ENCODE assay signal across 1 cellular context in the genomic region with DNA sequence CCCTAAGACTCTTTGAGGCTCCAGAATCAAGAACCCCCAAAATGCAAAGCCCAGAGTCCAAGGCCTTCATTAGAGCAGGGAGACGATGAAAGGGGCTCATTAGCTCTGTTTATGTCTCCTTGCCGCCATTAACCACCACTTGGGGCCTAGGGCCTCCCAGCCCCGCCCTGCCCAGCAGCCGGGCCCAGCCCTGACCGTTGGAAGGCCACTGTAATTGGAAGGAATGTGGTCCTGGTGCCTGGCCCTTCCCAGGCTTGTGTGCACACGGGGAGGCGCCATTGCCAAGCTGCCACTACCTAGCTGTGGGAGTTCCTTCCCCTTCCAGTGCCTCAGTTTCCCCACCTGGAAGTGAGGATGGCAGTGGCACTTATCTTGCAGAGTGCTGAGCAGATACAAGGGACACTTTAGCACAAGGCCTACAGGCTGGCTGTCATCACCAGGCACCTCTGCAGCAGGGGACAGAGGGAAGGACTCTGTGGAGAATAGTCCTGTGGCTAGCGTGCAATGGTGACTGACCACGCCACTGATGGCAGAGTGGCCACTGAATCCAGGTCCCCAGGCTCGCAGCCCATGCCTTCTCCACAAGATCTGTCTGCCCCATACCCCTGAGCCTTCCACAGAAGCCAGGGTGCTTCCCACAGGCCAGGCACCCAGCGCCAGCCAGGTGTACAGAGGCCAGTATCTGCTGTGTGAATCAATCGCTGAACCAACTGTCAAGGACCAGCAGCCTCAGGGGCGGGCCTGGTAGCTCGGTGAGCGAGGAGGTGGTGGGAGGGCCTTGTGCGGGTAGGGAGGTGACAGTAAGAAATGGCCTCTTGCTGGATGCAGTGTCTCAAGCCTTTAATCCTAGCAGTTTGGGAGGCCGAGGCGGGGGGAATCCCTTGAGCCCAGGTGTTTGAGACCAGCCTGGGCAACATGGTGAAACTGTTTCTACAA.
A peak's percentile ranks its signal among the peaks of the same experiment; 100 is the strongest.
TF ChIP-seq lines count a peak whose summit lies in the region.

No MANE protein-coding gene starts in this region.

TF ChIP-seq in GM12878, 131 proteins besides CTCF, POLR2A, EP300 and RAD21:
- TF ChIP-seq DPF2 (IDR thresholded peaks at IDR 0.05) = 0 out of 2 replicates have a peak, but pooled peaks have one; percentile 7
- TF ChIP-seq, protein P1, sequence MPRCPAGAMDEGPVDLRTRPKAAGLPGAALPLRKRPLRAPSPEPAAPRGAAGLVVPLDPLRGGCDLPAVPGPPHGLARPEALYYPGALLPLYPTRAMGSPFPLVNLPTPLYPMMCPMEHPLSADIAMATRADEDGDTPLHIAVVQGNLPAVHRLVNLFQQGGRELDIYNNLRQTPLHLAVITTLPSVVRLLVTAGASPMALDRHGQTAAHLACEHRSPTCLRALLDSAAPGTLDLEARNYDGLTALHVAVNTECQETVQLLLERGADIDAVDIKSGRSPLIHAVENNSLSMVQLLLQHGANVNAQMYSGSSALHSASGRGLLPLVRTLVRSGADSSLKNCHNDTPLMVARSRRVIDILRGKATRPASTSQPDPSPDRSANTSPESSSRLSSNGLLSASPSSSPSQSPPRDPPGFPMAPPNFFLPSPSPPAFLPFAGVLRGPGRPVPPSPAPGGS (IDR thresholded peaks at IDR 0.05; ENCODE audit: borderline replicate concordance, insufficient read depth, low read depth, low read length, poor library complexity, severe bottlenecking) = no peak
- TF ChIP-seq EGR1 (IDR thresholded peaks at IDR 0.05; ENCODE audit: borderline replicate concordance in 1 of 2, low read depth in 2 of 2, low read length in 2 of 2) = 0 out of 3 replicates have a peak, but pooled peaks of 1 of the 2 experiments have one; percentile 3
